In the genomic region with DNA sequence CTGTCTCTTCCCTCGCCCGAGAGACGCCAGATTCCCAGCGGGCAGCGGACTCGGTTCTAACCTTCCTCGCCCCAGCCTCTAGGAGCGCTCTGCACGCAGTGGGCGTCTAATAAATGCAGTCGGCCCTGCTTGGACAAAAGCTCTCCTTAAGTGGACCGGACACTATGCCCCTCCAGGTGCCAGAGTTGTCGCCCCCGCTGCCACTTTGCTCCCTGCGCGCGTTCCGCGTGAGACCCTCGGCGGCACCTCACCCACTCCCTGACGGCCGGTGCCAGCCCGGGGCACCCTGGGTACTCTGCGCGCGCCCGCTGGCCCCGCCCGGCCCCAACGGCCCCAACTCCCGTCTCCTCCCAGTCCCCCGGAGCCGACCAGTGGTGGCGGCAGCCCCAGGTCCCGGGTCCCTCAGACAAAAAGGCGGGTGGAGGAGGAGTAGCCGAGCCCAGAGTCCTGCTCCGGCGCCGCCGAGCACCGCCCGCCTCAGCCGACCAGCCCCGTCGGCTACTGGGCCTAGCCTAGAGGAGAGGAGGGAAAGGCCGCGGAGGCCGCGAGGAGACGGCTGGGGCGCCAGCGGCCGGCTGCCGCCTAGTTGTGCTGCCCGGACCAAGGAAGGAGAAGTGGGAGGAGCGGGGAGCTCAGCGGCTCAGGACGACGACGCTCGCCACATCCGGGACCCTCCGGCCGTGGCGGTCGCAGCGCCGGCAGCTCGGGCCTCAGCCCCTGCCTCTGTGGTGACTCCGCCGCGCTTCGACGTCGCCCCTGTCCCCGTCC, we compare ENCODE assay signal across 8 cellular contexts.
DNase-seq lines count a peak whose midpoint lies in the region; ATAC-seq and TF ChIP-seq lines count a peak whose summit lies in the region.

No MANE protein-coding gene starts in this region.

- H3K9me3 Mint-ChIP-seq in activated T-cell treated with anti-CD3 and anti-CD28 coated beads, Interleukin-2, amount 50 U/mL, for 4 hours: no peaks in the 10 kb centered on the region

- intact Hi-C loops in OCI-LY7 (cut with micrococcal nuclease; ENCODE audit: unreplicated experiment): loop anchor here (1.0 to 5.0 kb wide), 3 partner anchors 107 to 222 kb away; partner anchors contain the start of genes CRLF3 and GOSR1
- intact Hi-C loops in esophagus muscularis mucosa (cut with DNase I): no loop called here

- peaks cover 23% of the 10 kb centered on the region for H3K4me1 Mint-ChIP-seq in activated T-cell treated with anti-CD3 and anti-CD28 coated beads, Interleukin-2, amount 50 U/mL, for 4 hours (ENCODE audit: low read depth)

- peak; percentile 74 for DNase-seq in DMS 273 treated with DMSO at 0.1 percent for 48 hours (lab: John Stamatoyannopoulos, UW)
- peak; percentile 88 for DNase-seq in HT-29 (ENCODE audit: low spot score)
- DNase-seq in OCI-LY7 (ENCODE audit: low spot score): peak; percentile 89
- peak; percentile 36 for DNase-seq in activated T-cell treated with anti-CD3 and anti-CD28 coated beads, Interleukin-2, amount 50 U/mL, for 4 hours
- DNase-seq in esophagus muscularis mucosa (ENCODE audit: extremely low spot score): peak; percentile 94
- peak; percentile 38 for DNase-seq in stimulated activated CD8-positive, alpha-beta memory T cell treated with anti-CD3 and anti-CD28 coated beads, Interleukin-7, amount 100 ng/mL, for 24 hours (ENCODE audit: low read depth)

- H3K79me2 ChIP-seq in OCI-LY7 (ENCODE audit: insufficient read depth, low read depth, low read length): peaks cover 34% of the 10 kb centered on the region

- TF ChIP-seq EP300 in esophagus muscularis mucosa (IDR thresholded peaks at IDR 0.05): no peak

- H3K36me3 Mint-ChIP-seq in activated T-cell treated with anti-CD3 and anti-CD28 coated beads, Interleukin-2, amount 50 U/mL, for 4 hours (ENCODE audit: insufficient read depth): no peaks in the 10 kb centered on the region

- H3K9me3 ChIP-seq in OCI-LY7 (ENCODE audit: low read length) (no peaks in the 10 kb centered on the region), esophagus muscularis mucosa (no peaks in the 10 kb centered on the region), muscle layer of colon (ENCODE audit: low read length) (no peaks in the 10 kb centered on the region)

- WGBS in esophagus muscularis mucosa: under 1% methylated on average over 56 of the region's 78 CpGs

- no peaks in the 10 kb centered on the region for H3K27me3 Mint-ChIP-seq in activated T-cell treated with anti-CD3 and anti-CD28 coated beads, Interleukin-2, amount 50 U/mL, for 4 hours (ENCODE audit: low read depth)

- H3K27ac ChIP-seq in OCI-LY7 (ENCODE audit: low read depth, low read length, poor library complexity, severe bottlenecking) (peak overlapping the region; percentile 88), esophagus muscularis mucosa (replicated peaks in 1 of 4) (peak overlapping the region; percentile 95 to 98 (median 96)), muscle layer of colon (ENCODE audit: low read depth, low read length) (peak overlapping the region; percentile 93)

- no peaks in the 10 kb centered on the region for H3K9me2 ChIP-seq in OCI-LY7 (ENCODE audit: insufficient read depth, low read length)

- H3K36me3 ChIP-seq in OCI-LY7 (ENCODE audit: insufficient read depth, low read length): no peaks in the 10 kb centered on the region
- no peaks in the 10 kb centered on the region for H3K36me3 ChIP-seq in esophagus muscularis mucosa
- no peaks in the 10 kb centered on the region for H3K36me3 ChIP-seq in muscle layer of colon (ENCODE audit: insufficient read depth, low read length)

- POLR2A ChIA-PET in OCI-LY7 (lab: Charles Lee): interaction anchor here (0.6 to 1.1 kb wide), 3 partner anchors 109 to 239 kb away, joined by 3 read pairs; no protein-coding TSS in a partner anchor

- H4K20me1 ChIP-seq in OCI-LY7 (ENCODE audit: insufficient read depth, low read length): no peaks in the 10 kb centered on the region

- peaks cover 21% of the 10 kb centered on the region for H3K4me1 ChIP-seq in OCI-LY7 (ENCODE audit: insufficient read depth, low read length, poor library complexity, severe bottlenecking)
- H3K4me1 ChIP-seq in esophagus muscularis mucosa: peaks cover 4 to 29% (median 26%) of the 10 kb centered on the region in 4 donors
- no peaks in the 10 kb centered on the region for H3K4me1 ChIP-seq in muscle layer of colon (ENCODE audit: insufficient read depth, low read length)

- H3K27me3 ChIP-seq in esophagus muscularis mucosa (no peaks in the 10 kb centered on the region), muscle layer of colon (ENCODE audit: control insufficient read depth in 1 of 2, insufficient read depth in 2 of 2, low read length in 2 of 2) (no peaks in the 10 kb centered on the region)

- BruUV-seq in OCI-LY7 (replicated peaks; lab: Mats Ljungman, UMichigan): no TSS peak

- peak; percentile 73 for TF ChIP-seq CTCF in OCI-LY7 (conservative IDR thresholded peaks at IDR 0.05; ENCODE audit: low read length)
- peak; percentile 35 to 67 (median 39) for TF ChIP-seq CTCF in esophagus muscularis mucosa (IDR thresholded peaks at IDR 0.05)

- peak overlapping the region; percentile 82 for H3K4me3 Mint-ChIP-seq in activated T-cell treated with anti-CD3 and anti-CD28 coated beads, Interleukin-2, amount 50 U/mL, for 4 hours

- peak; percentile 63 for TF ChIP-seq POLR2A in esophagus muscularis mucosa (IDR thresholded peaks at IDR 0.05; ENCODE audit: low read depth)

- peak overlapping the region; percentile 93 for H2AFZ ChIP-seq in OCI-LY7 (ENCODE audit: low read length)

- H3K4me3 ChIP-seq in OCI-LY7 (ENCODE audit: low read depth, low read length, poor library complexity, severe bottlenecking) (peak overlapping the region; percentile 77), esophagus muscularis mucosa (peak overlapping the region; percentile 81 to 96 (median 92)), muscle layer of colon (ENCODE audit: low read depth in 1 of 2, low read length in 2 of 2) (peak overlapping the region; percentile 51 to 91)

- H3K9ac ChIP-seq in muscle layer of colon (ENCODE audit: low read length): peak overlapping the region; percentile 68

- peak overlapping the region; percentile 96 for H3K4me2 ChIP-seq in OCI-LY7 (ENCODE audit: low read length)

- CTCF ChIA-PET in OCI-LY7 (lab: Charles Lee; ENCODE audit: unreplicated experiment): no interaction called here

- ATAC-seq in GM21360 (IDR thresholded peaks at IDR 0.05; ENCODE audit: unreplicated experiment): peak; percentile 75
- peak; percentile 92 to 94 for ATAC-seq in activated T-cell treated with anti-CD3 and anti-CD28 coated beads, Interleukin-2, amount 50 U/mL, for 4 hours

Comparison
In these comparisons a context has a peak if more than half of its experiments do, and no peak if none do; other contexts are left out.
1. Peak in every context shown above with its lines: DNase-seq, ATAC-seq, H3K4me3 ChIP-seq and H3K27ac ChIP-seq.
2. DNase-seq: peak in every context shown above with its lines; median percentile 94 in esophagus muscularis mucosa; 89 in OCI-LY7; 88 in HT-29; 74 in DMS 273 treated with DMSO at 0.1 percent for 48 hours; 38 in stimulated activated CD8-positive, alpha-beta memory T cell treated with anti-CD3 and anti-CD28 coated beads, Interleukin-7, amount 100 ng/mL, for 24 hours; 36 in activated T-cell treated with anti-CD3 and anti-CD28 coated beads, Interleukin-2, amount 50 U/mL, for 4 hours.